Comparison of ENCODE assay signal across 8 cellular contexts in the genomic region with DNA sequence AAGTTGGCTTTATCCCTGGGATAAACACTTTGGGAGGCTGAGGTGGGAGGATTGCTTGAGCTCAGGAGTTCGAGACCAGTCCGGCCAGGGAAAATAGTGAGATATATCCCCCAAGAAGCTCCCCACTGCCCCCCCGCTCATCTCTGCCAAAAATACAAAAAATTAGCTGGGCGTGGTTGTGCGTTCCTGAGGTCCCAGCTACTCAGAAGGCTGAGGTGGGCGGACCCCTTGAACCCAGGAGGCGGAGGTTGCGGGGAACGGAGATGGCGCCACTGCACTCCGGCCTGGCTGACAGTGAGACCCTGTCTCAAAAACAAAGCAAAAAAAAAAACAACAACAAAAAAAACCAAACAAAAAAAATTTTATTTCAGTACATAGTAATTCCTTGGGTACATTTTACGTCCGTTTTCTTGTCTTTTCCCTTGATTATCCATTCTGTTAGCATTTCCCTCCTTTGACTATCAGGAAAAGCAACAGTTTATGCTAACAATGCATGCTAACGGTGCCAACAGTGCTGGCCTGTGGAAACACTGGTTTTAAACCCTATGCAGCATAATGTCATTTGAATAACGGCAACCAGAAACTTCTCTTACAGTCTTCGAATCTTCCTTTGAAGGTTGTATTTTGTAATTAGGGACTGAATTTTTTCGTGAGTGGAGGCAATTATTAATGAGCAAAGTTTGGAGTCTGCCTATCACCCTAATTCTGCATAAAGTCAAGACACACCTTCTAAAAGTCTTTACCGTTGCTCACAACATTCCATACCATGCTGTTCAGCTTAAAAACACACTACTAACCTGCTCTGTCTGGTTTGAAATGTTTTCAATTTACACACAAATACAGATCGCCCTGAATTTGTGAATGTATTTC. TPM values are rescaled to one million over a fixed set of nuclear protein-coding genes. Genes with fewer than 3 reads are reported as not detected.
DNase-seq lines count a peak whose midpoint lies in the region; ATAC-seq, FAIRE-seq and TF ChIP-seq lines count a peak whose summit lies in the region.

No MANE protein-coding gene starts in this region.

- peaks cover 26% of the 10 kb centered on the region for H4K20me1 ChIP-seq in astrocyte (ENCODE audit: insufficient read depth, low read length)
- peaks cover 13% of the 10 kb centered on the region for H4K20me1 ChIP-seq in HepG2 (ENCODE audit: insufficient read depth, low read length)

- TF ChIP-seq CTCF in astrocyte (IDR thresholded peaks at IDR 0.05; ENCODE audit: insufficient read depth, low read depth, low read length) (no peak), HepG2 (CRISPR knock-in tag; IDR thresholded peaks at IDR 0.05) (no peak), tibial artery (IDR thresholded peaks at IDR 0.05) (no peak)

- H3K4me1 Mint-ChIP-seq in astrocyte (ENCODE audit: low read depth, unreplicated experiment), result peaks cover 11% of the 10 kb centered on the region

- H3K4me3 ChIP-seq in astrocyte (ENCODE audit: insufficient read depth, low read depth, low read length) (peak overlapping the region; percentile 72), HepG2 (replicated peaks in 1 of 3; ENCODE audit: insufficient read depth in 1 of 3, low read depth in 2 of 3, low read length in 3 of 3) (peak overlapping the region; percentile 31 to 94 (median 93); a peak in 5 of 6 replicates), tibial artery (peak overlapping the region; percentile 95 to 98)

- CTCF ChIA-PET in HepG2 (lab: Yijun Ruan, JAX; ENCODE audit: low intra/inter-chr PET ratio, low total read pairs), result no interaction called here

- in situ Hi-C loops in HepG2 (cut with HindIII; ENCODE audit: extremely low pct_ligation_motif_present, low pct_unique_long_range_greater_than_20kb), result no loop called here

- no peaks in the 10 kb centered on the region for H3K27me3 ChIP-seq in astrocyte (ENCODE audit: insufficient read depth, low read length)
- no peaks in the 10 kb centered on the region for H3K27me3 ChIP-seq in HepG2 (ENCODE audit: control insufficient read depth in 1 of 2, insufficient read depth in 2 of 2, low read length in 2 of 2)
- no peaks in the 10 kb centered on the region for H3K27me3 ChIP-seq in tibial artery

- H3K9me3 ChIP-seq in astrocyte (ENCODE audit: insufficient read depth, low read depth, low read length), result no peaks in the 10 kb centered on the region
- H3K9me3 ChIP-seq in HepG2 (ENCODE audit: low read length), result no peaks in the 10 kb centered on the region
- peaks cover 0 to 4% (median 0%) of the 10 kb centered on the region in 3 donors for H3K9me3 ChIP-seq in tibial artery

- H3K27ac Mint-ChIP-seq in astrocyte (ENCODE audit: unreplicated experiment), result peak overlapping the region; percentile 80

- ATAC-seq in GM21526 (IDR thresholded peaks at IDR 0.05; ENCODE audit: low FRiP score, unreplicated experiment), result peak; percentile 16
- peak; percentile 28 for ATAC-seq in HepG2

- H3K79me2 ChIP-seq in astrocyte (ENCODE audit: insufficient read depth, low read length) (peaks cover 35% of the 10 kb centered on the region), HepG2 (ENCODE audit: insufficient read depth, low read length) (peaks cover 34% of the 10 kb centered on the region)

- no peak for TF ChIP-seq POLR2A in HepG2 (IDR thresholded peaks at IDR 0.05; ENCODE audit: insufficient read depth in 1 of 2, low read depth in 2 of 2, low read length in 2 of 2)

- H3K9ac ChIP-seq in astrocyte (ENCODE audit: low read length) (peak overlapping the region; percentile 93), HepG2 (ENCODE audit: insufficient read depth, low read depth, low read length) (peak overlapping the region; percentile 65)

- peak; percentile 62 for DNase-seq in CMK (ENCODE audit: low read depth)
- peak; percentile 12 for DNase-seq in HuH-7.5 (ENCODE audit: low spot score)
- peak; percentile 46 for DNase-seq in astrocyte (ENCODE audit: low read depth)
- no peak for DNase-seq in HepG2 (ENCODE audit: low spot score)
- DNase-seq in tibial artery, result no peak
- no peak for DNase-seq in cortex of kidney (lab: John Stamatoyannopoulos, UW)
- DNase-seq in NCI-H2107 (lab: John Stamatoyannopoulos, UW), result no peak

- H3K4me2 ChIP-seq in astrocyte (ENCODE audit: low read length) (peak overlapping the region; percentile 99), HepG2 (ENCODE audit: low read depth, low read length) (peak overlapping the region; percentile 94)

- H2AFZ ChIP-seq in astrocyte (ENCODE audit: low read depth, low read length) (peak overlapping the region; percentile 58), HepG2 (ENCODE audit: low read length) (peak overlapping the region; percentile 87)

- H3K4me1 ChIP-seq in astrocyte (ENCODE audit: insufficient read depth, low read length), result peaks cover 15% of the 10 kb centered on the region
- peaks cover 47% of the 10 kb centered on the region for H3K4me1 ChIP-seq in HepG2 (ENCODE audit: insufficient read depth, low read length)
- peaks cover 0 to 33% (median 7%) of the 10 kb centered on the region in 4 donors for H3K4me1 ChIP-seq in tibial artery

- intact Hi-C loops in HepG2 (cut with micrococcal nuclease; ENCODE audit: unreplicated experiment) (loop anchor here (2.0 to 5.0 kb wide), 4 partner anchors 35 to 128 kb away; a partner anchor contains a TSS), tibial artery (cut with DNase I; ENCODE audit: low total_unique reads) (loop anchor here (5.0 kb wide), 1 partner anchor 138 kb away; a partner anchor contains a TSS)

- WGBS in HepG2 (ENCODE audit: low lambda C conversion rate), result 36% methylated on average over 19 of the region's 19 CpGs

- peak overlapping the region; percentile 87 for H3K4me3 Mint-ChIP-seq in astrocyte (ENCODE audit: unreplicated experiment)

- FAIRE-seq in astrocyte (lab: Jason Lieb, UNC), result peak; percentile 17
- no peak for FAIRE-seq in HepG2 (lab: Jason Lieb, UNC)

- no peak for TF ChIP-seq RAD21 in HepG2 (CRISPR knock-in tag; IDR thresholded peaks at IDR 0.05)

- no peaks in the 10 kb centered on the region for H3K27me3 Mint-ChIP-seq in astrocyte (ENCODE audit: low read depth, unreplicated experiment)

- peaks cover 14% of the 10 kb centered on the region for H3K9me3 Mint-ChIP-seq in astrocyte (ENCODE audit: unreplicated experiment)

- no peaks in the 10 kb centered on the region for H3K36me3 Mint-ChIP-seq in astrocyte (ENCODE audit: low read depth, unreplicated experiment)

- BruUV-seq in HepG2 (replicated peaks; lab: Mats Ljungman, UMichigan), result TSS peak; percentile 87

- POLR2A ChIA-PET in HepG2 (lab: Yijun Ruan, JAX), result interaction anchor here (0.6 to 2.3 kb wide), 20 partner anchors 8 to 142 kb away, joined by 3 to 17 read pairs (median 4); a partner anchor contains a TSS

- peak overlapping the region; percentile 33 for H3K27ac ChIP-seq in astrocyte (ENCODE audit: low read depth, low read length)
- H3K27ac ChIP-seq in HepG2 (ENCODE audit: extremely low read length, insufficient read depth, low read length), result peak overlapping the region; percentile 97
- peak overlapping the region; percentile 99 for H3K27ac ChIP-seq in tibial artery

- no peaks in the 10 kb centered on the region for H3K36me3 ChIP-seq in astrocyte (ENCODE audit: insufficient read depth, low read length)
- no peaks in the 10 kb centered on the region for H3K36me3 ChIP-seq in HepG2 (replicated peaks in 1 of 2; ENCODE audit: control insufficient read depth in 1 of 2, insufficient read depth in 2 of 2, low read length in 2 of 2)
- no peaks in the 10 kb centered on the region for H3K36me3 ChIP-seq in tibial artery

- TF ChIP-seq EP300 in HepG2 (IDR thresholded peaks at IDR 0.05; ENCODE audit: low read depth in 2 of 2, low read length in 2 of 2) (no peak), HepG2 (CRISPR knock-in tag; IDR thresholded peaks at IDR 0.05; ENCODE audit: borderline replicate concordance) (no peak)

RNA-seq across cellular contexts. Expression of a gene that starts 0.8 kb away (rescaled TPM):
- 56.1 and 56.8 TPM in 2 replicates for total RNA-seq in astrocyte
- 47.0 and 60.6 TPM in 2 replicates for total RNA-seq in HepG2 (2016; rRNA removed; fragmentation: Illumina TruSeq; extraction: Trizol)
- total RNA-seq in HepG2 (2016; cell fraction: cytosol; rRNA removed; fragmentation: Illumina TruSeq; extraction: Trizol; ENCODE audit: low read depth), result 80.8 and 93.1 TPM in 2 replicates
- total RNA-seq in HepG2 (2016; cell fraction: insoluble cytoplasmic fraction; rRNA removed; fragmentation: Illumina TruSeq; extraction: Trizol), result 46.0 and 57.6 TPM in 2 replicates
- 44.7 and 51.6 TPM in 2 replicates for total RNA-seq in HepG2 (2016; cell fraction: membrane; rRNA removed; fragmentation: Illumina TruSeq; extraction: Trizol)
- 36.7 and 42.3 TPM in 2 replicates for total RNA-seq in HepG2 (2016; cell fraction: nucleus; rRNA removed; fragmentation: Illumina TruSeq; extraction: Trizol)
- 11.2 and 12.0 TPM in 2 replicates for polyA plus RNA-seq in HepG2 (2011; rRNA removed)
- polyA plus RNA-seq in HepG2 (2011; cell fraction: cytosol; rRNA removed), result 5.4 and 8.8 TPM in 2 replicates
- polyA plus RNA-seq in HepG2 (2011; cell fraction: nucleus; rRNA removed), result 9.9 and 12.0 TPM in 2 replicates
- 20.7 and 21.4 TPM in 2 replicates for polyA plus RNA-seq in HepG2 (2012)
- polyA plus RNA-seq in HepG2 (2016; cell fraction: cytosol; fragmentation: Illumina TruSeq; extraction: Trizol; ENCODE audit: low read depth), result 0.28 and 0.44 TPM in 2 replicates
- polyA plus RNA-seq in HepG2 (2016; cell fraction: insoluble cytoplasmic fraction; fragmentation: Illumina TruSeq; extraction: Trizol; ENCODE audit: low read depth), result 19.5 and 21.8 TPM in 2 replicates
- polyA plus RNA-seq in HepG2 (2016; cell fraction: membrane; fragmentation: Illumina TruSeq; extraction: Trizol; ENCODE audit: low read depth), result 1.3 and 1.8 TPM in 2 replicates
- 24.5 and 25.6 TPM in 2 replicates for polyA plus RNA-seq in HepG2 (2016; cell fraction: nucleus; fragmentation: Illumina TruSeq; extraction: Trizol; ENCODE audit: insufficient read depth, low read depth)
- 35.2 and 42.4 TPM in 2 replicates for polyA minus RNA-seq in HepG2 (2011; rRNA and poly(A)+ RNA removed; ENCODE audit: low replicate concordance)
- polyA minus RNA-seq in HepG2 (2011; cell fraction: cytosol; rRNA and poly(A)+ RNA removed), result 48.0 and 55.6 TPM in 2 replicates
- polyA minus RNA-seq in HepG2 (2011; cell fraction: nucleus; rRNA and poly(A)+ RNA removed), result 44.7 and 56.6 TPM in 2 replicates

RNA-seq across cellular contexts. Expression of a gene that starts 35.3 kb away (rescaled TPM):
- total RNA-seq in astrocyte (5.1 and 6.4 TPM in 2 replicates), HepG2 (2016; rRNA removed; fragmentation: Illumina TruSeq; extraction: Trizol) (14.2 and 32.1 TPM in 2 replicates)
- 6.1 and 6.5 TPM in 2 replicates for total RNA-seq in HepG2 (2016; cell fraction: cytosol; rRNA removed; fragmentation: Illumina TruSeq; extraction: Trizol; ENCODE audit: low read depth)
- total RNA-seq in HepG2 (2016; cell fraction: insoluble cytoplasmic fraction; rRNA removed; fragmentation: Illumina TruSeq; extraction: Trizol), result 12.7 and 32.7 TPM in 2 replicates
- total RNA-seq in HepG2 (2016; cell fraction: membrane; rRNA removed; fragmentation: Illumina TruSeq; extraction: Trizol), result 6.4 and 8.1 TPM in 2 replicates
- total RNA-seq in HepG2 (2016; cell fraction: nucleus; rRNA removed; fragmentation: Illumina TruSeq; extraction: Trizol), result 44.8 and 49.9 TPM in 2 replicates
- 37.3 and 40.2 TPM in 2 replicates for polyA plus RNA-seq in HepG2 (2011; rRNA removed)
- 17.9 and 27.7 TPM in 2 replicates for polyA plus RNA-seq in HepG2 (2011; cell fraction: cytosol; rRNA removed)
- 33.5 and 40.4 TPM in 2 replicates for polyA plus RNA-seq in HepG2 (2011; cell fraction: nucleus; rRNA removed)
- 28.3 and 31.8 TPM in 2 replicates for polyA plus RNA-seq in HepG2 (2012)
- polyA plus RNA-seq in HepG2 (2016; cell fraction: cytosol; fragmentation: Illumina TruSeq; extraction: Trizol; ENCODE audit: low read depth), result 2.9 TPM in 2 replicates
- 14.3 and 16.5 TPM in 2 replicates for polyA plus RNA-seq in HepG2 (2016; cell fraction: insoluble cytoplasmic fraction; fragmentation: Illumina TruSeq; extraction: Trizol; ENCODE audit: low read depth)
- polyA plus RNA-seq in HepG2 (2016; cell fraction: membrane; fragmentation: Illumina TruSeq; extraction: Trizol; ENCODE audit: low read depth), result 3.8 and 5.3 TPM in 2 replicates
- polyA plus RNA-seq in HepG2 (2016; cell fraction: nucleus; fragmentation: Illumina TruSeq; extraction: Trizol; ENCODE audit: insufficient read depth, low read depth), result 75.9 and 82.4 TPM in 2 replicates
- 15.6 and 65.9 TPM in 2 replicates for polyA minus RNA-seq in HepG2 (2011; rRNA and poly(A)+ RNA removed; ENCODE audit: low replicate concordance)
- 12.3 and 20.1 TPM in 2 replicates for polyA minus RNA-seq in HepG2 (2011; cell fraction: cytosol; rRNA and poly(A)+ RNA removed)
- 36.6 and 51.0 TPM in 2 replicates for polyA minus RNA-seq in HepG2 (2011; cell fraction: nucleus; rRNA and poly(A)+ RNA removed)

Comparison
In these comparisons a context has a peak if more than half of its experiments do, and no peak if none do; other contexts are left out.
1. DNase-seq: peak in CMK (single experiment), HuH-7.5 (single experiment) and astrocyte (single experiment); none in HepG2 (single experiment), tibial artery (0 of 2), cortex of kidney (single experiment) and NCI-H2107 (single experiment).
2. H3K27ac ChIP-seq: peak in every context shown above with its lines; median percentile 99 in tibial artery; 97 in HepG2; 33 in astrocyte.
3. Peak in every context shown above with its lines, with median percentiles within 50 percentile points of each other: H3K4me3 ChIP-seq.